11 cellular contexts compared by ENCODE assay signal in the genomic region with DNA sequence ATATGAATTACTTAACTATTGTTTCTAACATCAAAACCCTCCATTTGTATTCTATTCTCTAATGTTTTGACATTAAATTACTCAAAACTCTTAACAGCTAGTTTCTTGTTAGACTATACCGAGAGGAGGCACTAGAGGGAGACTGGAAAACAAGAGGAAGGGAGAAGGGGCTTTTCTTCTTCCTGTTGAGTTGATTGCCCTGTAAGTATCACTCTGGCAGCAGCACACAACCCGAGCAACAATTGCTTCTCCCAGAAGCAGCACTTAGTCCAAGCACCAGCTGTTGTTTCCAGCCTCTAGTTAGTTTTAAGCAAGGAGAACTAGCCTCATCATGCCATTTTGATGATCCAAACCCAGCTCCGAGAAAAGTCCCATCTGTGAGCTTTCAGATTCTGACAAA.
DNase-seq lines count a peak whose midpoint lies in the region; ATAC-seq and TF ChIP-seq lines count a peak whose summit lies in the region.
"Had no signal": no experiment of that assay in that cellular context is flagged by ENCODE, and none has a peak within 500 bp of the region (broad histone marks: within the 10 kb centered on the region; RNA-seq: fewer than 3 reads in every experiment).

No MANE protein-coding gene starts in this region.

- POLR2A ChIA-PET in AG04450 (lab: Yijun Ruan, JAX), result no interaction called here
- POLR2A ChIA-PET in HEK293T (lab: Yijun Ruan, JAX), result no interaction called here

- peaks cover 8% of the 10 kb centered on the region; the same call in 1 of the 2 replicates for H3K9me3 ChIP-seq in AG04450 (ENCODE audit: control insufficient read depth, insufficient read depth, low read length)
- H3K9me3 ChIP-seq: Caco-2, upper lobe of left lung had no signal

- DNase-seq in AG04450 (ENCODE audit: low read depth, low spot score) (no peak), HEK293T (ENCODE audit: extremely low spot score) (peak; percentile 26), SKM-1 treated with dmso at 0.1 percent for 144 hours (lab: John Stamatoyannopoulos, UW; ENCODE audit: unreplicated experiment) (peak; percentile 44), iris pigment epithelial cell (ENCODE audit: low read depth) (peak; percentile 8), NCI-H2107 (lab: John Stamatoyannopoulos, UW) (no peak), dermis blood vessel endothelial cell (no peak), SIG-M5 (lab: John Stamatoyannopoulos, UW) (no peak)
- DNase-seq: activated CD4-positive, alpha-beta T cell treated with anti-CD3 and anti-CD28 coated beads, Interleukin-2, amount 10 ng/mL, durations not matched to agents 24 days and 14 days; Caco-2; upper lobe of left lung had no signal

- no peaks in the 10 kb centered on the region for H3K27me3 ChIP-seq in AG04450 (ENCODE audit: control insufficient read depth, insufficient read depth, low read length)
- H3K27me3 ChIP-seq: upper lobe of left lung had no signal

- CTCF ChIA-PET in AG04450 (lab: Charles Lee), result no interaction called here
- CTCF ChIA-PET in HEK293T (lab: Yijun Ruan, JAX), result no interaction called here

- H3K27ac ChIP-seq in AG04450 (ENCODE audit: low read depth, low read length), result no peak overlapping the region
- H3K27ac ChIP-seq: upper lobe of left lung had no signal

- peak; percentile 37 for TF ChIP-seq CTCF in AG04450 (IDR thresholded peaks at IDR 0.05; ENCODE audit: low read depth, low read length)

- H3K4me3 ChIP-seq in AG04450 (ENCODE audit: low read depth, low read length), result no peak overlapping the region
- H3K4me3 ChIP-seq: upper lobe of left lung had no signal

- no peak for ATAC-seq in GM21723 (IDR thresholded peaks at IDR 0.05; ENCODE audit: unreplicated experiment)

TF ChIP-seq in HEK293T, 16 proteins besides CTCF, POLR2A, EP300 and RAD21:
- no peak for TF ChIP-seq SP1 (IDR thresholded peaks at IDR 0.05)
- TF ChIP-seq ZNF384 (IDR thresholded peaks at IDR 0.05), result no peak
- TF ChIP-seq LEF1 (IDR thresholded peaks at IDR 0.05; ENCODE audit: borderline replicate concordance), result no peak
- TF ChIP-seq, protein P1, sequence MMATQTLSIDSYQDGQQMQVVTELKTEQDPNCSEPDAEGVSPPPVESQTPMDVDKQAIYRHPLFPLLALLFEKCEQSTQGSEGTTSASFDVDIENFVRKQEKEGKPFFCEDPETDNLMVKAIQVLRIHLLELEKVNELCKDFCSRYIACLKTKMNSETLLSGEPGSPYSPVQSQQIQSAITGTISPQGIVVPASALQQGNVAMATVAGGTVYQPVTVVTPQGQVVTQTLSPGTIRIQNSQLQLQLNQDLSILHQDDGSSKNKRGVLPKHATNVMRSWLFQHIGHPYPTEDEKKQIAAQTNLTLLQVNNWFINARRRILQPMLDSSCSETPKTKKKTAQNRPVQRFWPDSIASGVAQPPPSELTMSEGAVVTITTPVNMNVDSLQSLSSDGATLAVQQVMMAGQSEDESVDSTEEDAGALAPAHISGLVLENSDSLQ (IDR thresholded peaks at IDR 0.05), result no peak
- no peak for TF ChIP-seq ELF4 (IDR thresholded peaks at IDR 0.05)
- no peak for TF ChIP-seq CTBP1 (IDR thresholded peaks at IDR 0.05; ENCODE audit: borderline replicate concordance)
- TF ChIP-seq FOXM1 (IDR thresholded peaks at IDR 0.05; ENCODE audit: borderline replicate concordance), result no peak
- no peak for TF ChIP-seq FOXK2 (IDR thresholded peaks at IDR 0.05)
- no peak for TF ChIP-seq NFRKB (IDR thresholded peaks at IDR 0.05)
- TF ChIP-seq ARNT (IDR thresholded peaks at IDR 0.05), result no peak
- no peak for TF ChIP-seq BHLHE40 (IDR thresholded peaks at IDR 0.05; ENCODE audit: borderline replicate concordance)
- TF ChIP-seq L3MBTL2 (conservative IDR thresholded peaks at IDR 0.05), result no peak
- TF ChIP-seq TARDBP (IDR thresholded peaks at IDR 0.05), result no peak
- no peak for TF ChIP-seq HDGF (IDR thresholded peaks at IDR 0.05; ENCODE audit: borderline replicate concordance)
- TF ChIP-seq SUZ12 (IDR thresholded peaks at IDR 0.05), result no peak
- TF ChIP-seq FOXA1 (IDR thresholded peaks at IDR 0.05), result no peak

Comparison
In these comparisons a context has a peak if more than half of its experiments do, and no peak if none do; other contexts are left out.
1. DNase-seq: peak in HEK293T (single experiment), SKM-1 treated with dmso at 0.1 percent for 144 hours (single experiment) and iris pigment epithelial cell (single experiment); none in AG04450 (single experiment), NCI-H2107 (single experiment), dermis blood vessel endothelial cell (single experiment) and SIG-M5 (single experiment).